1 cellular context compared by ENCODE assay signal in the genomic region with DNA sequence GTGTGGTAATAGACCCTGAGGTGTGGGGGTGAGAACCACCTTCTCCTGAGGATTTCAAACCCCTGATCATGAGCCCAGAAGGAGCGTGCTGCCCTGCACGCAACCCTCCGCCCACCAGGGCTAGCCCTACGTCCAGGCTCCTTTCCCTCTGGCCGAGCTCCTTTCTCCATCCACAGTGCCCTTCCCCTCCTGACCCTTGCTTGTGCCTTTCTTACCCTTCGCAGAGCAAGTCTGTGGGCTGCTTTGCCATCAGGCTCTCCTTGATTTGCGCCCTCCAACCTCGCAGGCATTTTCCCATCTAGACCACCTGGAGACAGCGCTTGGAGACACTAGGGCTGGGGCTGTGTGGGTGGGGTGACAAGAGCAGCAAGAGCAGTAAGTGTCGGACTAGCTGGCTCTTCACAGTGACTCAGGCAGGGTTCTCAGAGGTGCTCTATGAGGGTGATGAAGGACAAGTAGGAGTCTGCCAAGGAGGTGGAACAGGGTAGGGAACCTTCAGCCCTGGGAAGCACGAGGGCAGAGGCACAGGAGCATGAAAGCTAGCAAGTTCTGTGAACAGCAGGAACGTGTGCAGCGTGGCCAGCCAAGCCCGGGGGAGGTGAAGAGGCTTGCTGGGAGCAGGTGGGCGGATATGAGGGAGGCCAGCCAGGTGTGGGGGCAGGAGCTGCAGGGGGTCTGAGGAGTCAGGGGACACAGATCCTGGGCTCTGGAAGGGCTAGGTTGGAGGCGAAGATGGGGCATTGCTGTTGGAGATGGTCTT.
TF ChIP-seq lines count a peak whose summit lies in the region.

No MANE protein-coding gene starts in this region.

TF ChIP-seq in HepG2, 621 proteins besides CTCF, POLR2A, EP300 and RAD21 (continued from another document and continues in another):
- TF ChIP-seq, protein P1, sequence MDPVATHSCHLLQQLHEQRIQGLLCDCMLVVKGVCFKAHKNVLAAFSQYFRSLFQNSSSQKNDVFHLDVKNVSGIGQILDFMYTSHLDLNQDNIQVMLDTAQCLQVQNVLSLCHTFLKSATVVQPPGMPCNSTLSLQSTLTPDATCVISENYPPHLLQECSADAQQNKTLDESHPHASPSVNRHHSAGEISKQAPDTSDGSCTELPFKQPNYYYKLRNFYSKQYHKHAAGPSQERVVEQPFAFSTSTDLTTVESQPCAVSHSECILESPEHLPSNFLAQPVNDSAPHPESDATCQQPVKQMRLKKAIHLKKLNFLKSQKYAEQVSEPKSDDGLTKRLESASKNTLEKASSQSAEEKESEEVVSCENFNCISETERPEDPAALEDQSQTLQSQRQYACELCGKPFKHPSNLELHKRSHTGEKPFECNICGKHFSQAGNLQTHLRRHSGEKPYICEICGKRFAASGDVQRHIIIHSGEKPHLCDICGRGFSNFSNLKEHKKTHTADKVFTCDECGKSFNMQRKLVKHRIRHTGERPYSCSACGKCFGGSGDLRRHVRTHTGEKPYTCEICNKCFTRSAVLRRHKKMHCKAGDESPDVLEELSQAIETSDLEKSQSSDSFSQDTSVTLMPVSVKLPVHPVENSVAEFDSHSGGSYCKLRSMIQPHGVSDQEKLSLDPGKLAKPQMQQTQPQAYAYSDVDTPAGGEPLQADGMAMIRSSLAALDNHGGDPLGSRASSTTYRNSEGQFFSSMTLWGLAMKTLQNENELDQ (CRISPR knock-in tag; IDR thresholded peaks at IDR 0.05; ENCODE audit: borderline replicate concordance), result no peak
- no peak for TF ChIP-seq ZNF136 (CRISPR knock-in tag; IDR thresholded peaks at IDR 0.05; ENCODE audit: low read depth)
- TF ChIP-seq, protein P2, sequence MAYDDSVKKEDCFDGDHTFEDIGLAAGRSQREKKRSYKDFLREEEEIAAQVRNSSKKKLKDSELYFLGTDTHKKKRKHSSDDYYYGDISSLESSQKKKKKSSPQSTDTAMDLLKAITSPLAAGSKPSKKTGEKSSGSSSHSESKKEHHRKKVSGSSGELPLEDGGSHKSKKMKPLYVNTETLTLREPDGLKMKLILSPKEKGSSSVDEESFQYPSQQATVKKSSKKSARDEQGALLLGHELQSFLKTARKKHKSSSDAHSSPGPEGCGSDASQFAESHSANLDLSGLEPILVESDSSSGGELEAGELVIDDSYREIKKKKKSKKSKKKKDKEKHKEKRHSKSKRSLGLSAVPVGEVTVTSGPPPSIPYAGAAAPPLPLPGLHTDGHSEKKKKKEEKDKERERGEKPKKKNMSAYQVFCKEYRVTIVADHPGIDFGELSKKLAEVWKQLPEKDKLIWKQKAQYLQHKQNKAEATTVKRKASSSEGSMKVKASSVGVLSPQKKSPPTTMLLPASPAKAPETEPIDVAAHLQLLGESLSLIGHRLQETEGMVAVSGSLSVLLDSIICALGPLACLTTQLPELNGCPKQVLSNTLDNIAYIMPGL (CRISPR knock-in tag; IDR thresholded peaks at IDR 0.05; ENCODE audit: borderline replicate concordance in 1 of 2, low read depth in 1 of 2), result no peak
- TF ChIP-seq TBX3 (IDR thresholded peaks at IDR 0.05; ENCODE audit: borderline replicate concordance), result no peak
- TF ChIP-seq EZH2 (conservative IDR thresholded peaks at IDR 0.05; ENCODE audit: low read depth, low read length), result no peak
- TF ChIP-seq ZBTB42 (CRISPR knock-in tag; IDR thresholded peaks at IDR 0.05), result no peak
- TF ChIP-seq, protein P3, sequence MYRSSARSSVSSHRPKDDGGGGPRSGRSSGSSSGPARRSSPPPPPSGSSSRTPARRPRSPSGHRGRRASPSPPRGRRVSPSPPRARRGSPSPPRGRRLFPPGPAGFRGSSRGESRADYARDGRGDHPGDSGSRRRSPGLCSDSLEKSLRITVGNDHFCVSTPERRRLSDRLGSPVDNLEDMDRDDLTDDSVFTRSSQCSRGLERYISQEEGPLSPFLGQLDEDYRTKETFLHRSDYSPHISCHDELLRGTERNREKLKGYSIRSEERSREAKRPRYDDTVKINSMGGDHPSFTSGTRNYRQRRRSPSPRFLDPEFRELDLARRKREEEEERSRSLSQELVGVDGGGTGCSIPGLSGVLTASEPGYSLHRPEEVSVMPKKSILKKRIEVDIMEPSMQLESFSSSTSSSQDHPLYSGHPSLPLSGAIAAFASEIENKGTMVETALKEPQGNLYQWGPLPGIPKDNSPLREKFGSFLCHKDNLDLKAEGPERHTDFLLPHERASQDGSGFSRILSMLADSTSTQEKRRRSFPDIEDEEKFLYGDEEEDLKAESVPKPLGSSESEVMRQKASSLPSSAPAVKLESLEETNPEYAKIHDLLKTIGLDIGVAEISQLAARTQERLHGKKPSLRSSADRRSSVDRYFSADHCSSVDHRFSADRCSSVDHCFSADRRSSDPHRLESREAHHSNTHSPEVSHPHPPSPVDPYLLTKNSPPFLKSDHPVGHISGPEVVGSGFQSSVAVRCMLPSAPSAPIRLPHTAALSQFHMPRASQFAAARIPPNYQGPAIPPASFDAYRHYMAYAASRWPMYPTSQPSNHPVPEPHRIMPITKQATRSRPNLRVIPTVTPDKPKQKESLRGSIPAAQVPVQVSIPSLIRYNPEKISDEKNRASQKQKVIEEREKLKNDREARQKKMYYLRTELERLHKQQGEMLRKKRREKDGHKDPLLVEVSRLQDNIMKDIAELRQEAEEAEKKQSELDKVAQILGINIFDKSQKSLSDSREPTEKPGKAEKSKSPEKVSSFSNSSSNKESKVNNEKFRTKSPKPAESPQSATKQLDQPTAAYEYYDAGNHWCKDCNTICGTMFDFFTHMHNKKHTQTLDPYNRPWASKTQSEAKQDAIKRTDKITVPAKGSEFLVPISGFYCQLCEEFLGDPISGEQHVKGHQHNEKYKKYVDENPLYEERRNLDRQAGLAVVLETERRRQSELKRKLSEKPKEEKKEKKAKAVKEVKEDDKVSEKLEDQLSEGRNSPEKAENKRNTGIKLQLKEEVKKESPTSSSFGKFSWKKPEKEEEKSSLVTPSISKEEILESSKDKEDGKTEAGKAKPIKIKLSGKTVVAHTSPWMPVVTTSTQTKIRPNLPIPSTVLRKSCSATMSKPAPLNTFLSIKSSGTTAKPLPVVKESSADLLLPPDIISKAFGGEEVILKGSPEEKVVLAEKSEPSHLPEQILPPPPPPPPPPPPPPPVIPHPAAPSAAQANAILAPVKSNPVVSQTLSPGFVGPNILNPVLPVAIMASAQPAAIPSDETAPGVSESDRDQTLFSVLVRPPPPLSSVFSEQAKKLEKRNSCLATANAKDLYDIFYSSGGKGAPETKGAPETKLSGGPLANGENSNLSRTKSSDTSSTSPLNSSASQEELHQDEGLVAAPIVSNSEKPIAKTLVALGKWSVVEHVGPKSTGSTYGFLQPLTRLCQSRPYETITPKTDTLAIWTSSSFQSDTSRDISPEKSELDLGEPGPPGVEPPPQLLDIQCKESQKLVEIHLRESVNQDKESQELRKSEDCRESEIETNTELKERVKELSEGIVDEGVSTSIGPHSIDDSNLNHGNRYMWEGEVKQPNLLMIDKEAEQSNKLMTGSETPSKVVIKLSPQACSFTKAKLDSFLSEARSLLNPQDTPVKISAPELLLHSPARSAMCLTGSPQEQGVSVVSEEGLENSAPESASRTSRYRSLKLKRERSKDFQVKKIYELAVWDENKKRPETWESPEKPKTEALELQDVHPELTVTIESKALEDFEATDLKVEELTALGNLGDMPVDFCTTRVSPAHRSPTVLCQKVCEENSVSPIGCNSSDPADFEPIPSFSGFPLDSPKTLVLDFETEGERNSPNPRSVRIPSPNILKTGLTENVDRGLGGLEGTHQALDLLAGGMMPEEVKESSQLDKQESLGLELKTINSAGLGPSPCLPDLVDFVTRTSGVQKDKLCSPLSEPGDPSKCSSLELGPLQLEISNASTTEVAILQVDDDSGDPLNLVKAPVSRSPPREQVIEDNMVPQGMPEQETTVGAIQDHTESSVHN (CRISPR knock-in tag; IDR thresholded peaks at IDR 0.05), result no peak
- TF ChIP-seq, protein P4, sequence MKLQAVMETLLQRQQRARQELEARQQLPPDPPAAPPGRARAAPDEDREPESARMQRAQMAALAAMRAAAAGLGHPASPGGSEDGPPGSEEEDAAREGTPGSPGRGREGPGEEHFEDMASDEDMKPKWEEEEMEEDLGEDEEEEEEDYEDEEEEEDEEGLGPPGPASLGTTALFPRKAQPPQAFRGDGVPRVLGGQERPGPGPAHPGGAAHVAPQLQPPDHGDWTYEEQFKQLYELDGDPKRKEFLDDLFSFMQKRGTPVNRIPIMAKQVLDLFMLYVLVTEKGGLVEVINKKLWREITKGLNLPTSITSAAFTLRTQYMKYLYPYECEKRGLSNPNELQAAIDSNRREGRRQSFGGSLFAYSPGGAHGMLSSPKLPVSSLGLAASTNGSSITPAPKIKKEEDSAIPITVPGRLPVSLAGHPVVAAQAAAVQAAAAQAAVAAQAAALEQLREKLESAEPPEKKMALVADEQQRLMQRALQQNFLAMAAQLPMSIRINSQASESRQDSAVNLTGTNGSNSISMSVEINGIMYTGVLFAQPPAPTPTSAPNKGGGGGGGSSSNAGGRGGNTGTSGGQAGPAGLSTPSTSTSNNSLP (IDR thresholded peaks at IDR 0.05; ENCODE audit: low read depth, low read length), result no peak
- TF ChIP-seq, protein P5, sequence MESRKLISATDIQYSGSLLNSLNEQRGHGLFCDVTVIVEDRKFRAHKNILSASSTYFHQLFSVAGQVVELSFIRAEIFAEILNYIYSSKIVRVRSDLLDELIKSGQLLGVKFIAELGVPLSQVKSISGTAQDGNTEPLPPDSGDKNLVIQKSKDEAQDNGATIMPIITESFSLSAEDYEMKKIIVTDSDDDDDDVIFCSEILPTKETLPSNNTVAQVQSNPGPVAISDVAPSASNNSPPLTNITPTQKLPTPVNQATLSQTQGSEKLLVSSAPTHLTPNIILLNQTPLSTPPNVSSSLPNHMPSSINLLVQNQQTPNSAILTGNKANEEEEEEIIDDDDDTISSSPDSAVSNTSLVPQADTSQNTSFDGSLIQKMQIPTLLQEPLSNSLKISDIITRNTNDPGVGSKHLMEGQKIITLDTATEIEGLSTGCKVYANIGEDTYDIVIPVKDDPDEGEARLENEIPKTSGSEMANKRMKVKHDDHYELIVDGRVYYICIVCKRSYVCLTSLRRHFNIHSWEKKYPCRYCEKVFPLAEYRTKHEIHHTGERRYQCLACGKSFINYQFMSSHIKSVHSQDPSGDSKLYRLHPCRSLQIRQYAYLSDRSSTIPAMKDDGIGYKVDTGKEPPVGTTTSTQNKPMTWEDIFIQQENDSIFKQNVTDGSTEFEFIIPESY (CRISPR knock-in tag; IDR thresholded peaks at IDR 0.05), result no peak
- TF ChIP-seq, protein P6, sequence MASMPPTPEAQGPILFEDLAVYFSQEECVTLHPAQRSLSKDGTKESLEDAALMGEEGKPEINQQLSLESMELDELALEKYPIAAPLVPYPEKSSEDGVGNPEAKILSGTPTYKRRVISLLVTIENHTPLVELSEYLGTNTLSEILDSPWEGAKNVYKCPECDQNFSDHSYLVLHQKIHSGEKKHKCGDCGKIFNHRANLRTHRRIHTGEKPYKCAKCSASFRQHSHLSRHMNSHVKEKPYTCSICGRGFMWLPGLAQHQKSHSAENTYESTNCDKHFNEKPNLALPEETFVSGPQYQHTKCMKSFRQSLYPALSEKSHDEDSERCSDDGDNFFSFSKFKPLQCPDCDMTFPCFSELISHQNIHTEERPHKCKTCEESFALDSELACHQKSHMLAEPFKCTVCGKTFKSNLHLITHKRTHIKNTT (CRISPR knock-in tag; IDR thresholded peaks at IDR 0.05), result no peak
- no peak for TF ChIP-seq SP140L (CRISPR knock-in tag; IDR thresholded peaks at IDR 0.05; ENCODE audit: borderline replicate concordance)
- 0 out of 2 replicates have a peak, but pooled peaks have one; percentile 13 for TF ChIP-seq MIER3 (CRISPR knock-in tag; IDR thresholded peaks at IDR 0.05; ENCODE audit: borderline replicate concordance)
- peak; percentile 3; the same call in 1 of the 2 replicates for TF ChIP-seq KAT7 (CRISPR knock-in tag; IDR thresholded peaks at IDR 0.05; ENCODE audit: borderline replicate concordance)
- TF ChIP-seq KAT8 (CRISPR knock-in tag; IDR thresholded peaks at IDR 0.05), result no peak
- peak; percentile 48 for TF ChIP-seq ARNT2 (CRISPR knock-in tag; IDR thresholded peaks at IDR 0.05; ENCODE audit: low read depth)
- TF ChIP-seq, protein P7, sequence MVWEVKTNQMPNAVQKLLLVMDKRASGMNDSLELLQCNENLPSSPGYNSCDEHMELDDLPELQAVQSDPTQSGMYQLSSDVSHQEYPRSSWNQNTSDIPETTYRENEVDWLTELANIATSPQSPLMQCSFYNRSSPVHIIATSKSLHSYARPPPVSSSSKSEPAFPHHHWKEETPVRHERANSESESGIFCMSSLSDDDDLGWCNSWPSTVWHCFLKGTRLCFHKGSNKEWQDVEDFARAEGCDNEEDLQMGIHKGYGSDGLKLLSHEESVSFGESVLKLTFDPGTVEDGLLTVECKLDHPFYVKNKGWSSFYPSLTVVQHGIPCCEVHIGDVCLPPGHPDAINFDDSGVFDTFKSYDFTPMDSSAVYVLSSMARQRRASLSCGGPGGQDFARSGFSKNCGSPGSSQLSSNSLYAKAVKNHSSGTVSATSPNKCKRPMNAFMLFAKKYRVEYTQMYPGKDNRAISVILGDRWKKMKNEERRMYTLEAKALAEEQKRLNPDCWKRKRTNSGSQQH (CRISPR knock-in tag; IDR thresholded peaks at IDR 0.05; ENCODE audit: low read depth), result no peak
- no peak for TF ChIP-seq ZNF720 (CRISPR knock-in tag; IDR thresholded peaks at IDR 0.05)
- TF ChIP-seq TMF1 (CRISPR knock-in tag; IDR thresholded peaks at IDR 0.05; ENCODE audit: low read depth), result no peak; the same call in 1 of the 2 replicates
- no peak for TF ChIP-seq ATF7-NPFF (CRISPR knock-in tag; IDR thresholded peaks at IDR 0.05; ENCODE audit: low read depth)
- TF ChIP-seq, protein P8, sequence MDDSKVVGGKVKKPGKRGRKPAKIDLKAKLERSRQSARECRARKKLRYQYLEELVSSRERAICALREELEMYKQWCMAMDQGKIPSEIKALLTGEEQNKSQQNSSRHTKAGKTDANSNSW (CRISPR knock-in tag; IDR thresholded peaks at IDR 0.05; ENCODE audit: borderline replicate concordance), result no peak
- TF ChIP-seq ZNF780A (CRISPR knock-in tag; IDR thresholded peaks at IDR 0.05), result 0 out of 2 replicates have a peak, but pooled peaks have one; percentile 38
